9 cellular contexts compared by ENCODE assay signal in genomic region chr2:233424028-233424951, GRCh38.
DNase-seq lines count a peak whose midpoint lies in the region; ATAC-seq lines count a peak whose summit lies in the region.
"Had no signal": no experiment of that assay in that cellular context is flagged by ENCODE, and none has a peak within 500 bp of the region (broad histone marks: within the 10 kb centered on the region; RNA-seq: fewer than 3 reads in every experiment).

No MANE protein-coding gene starts in this region.

- intact Hi-C loops in right cardiac atrium (cut with DNase I), result no loop called here

- peaks cover 64% of the 10 kb centered on the region for H3K36me3 Mint-ChIP-seq in T-helper 2 cell treated with Interferon-gamma antibody and Interleukin-4, amounts not matched to agents 5 μg/mL and 100 μg/mL, for 36 hours (ENCODE audit: low read depth)
- H3K36me3 Mint-ChIP-seq in activated naive CD8-positive, alpha-beta T cell treated with anti-CD3 and anti-CD28 coated beads for 36 hours, result peaks cover 55% of the 10 kb centered on the region
- H3K36me3 Mint-ChIP-seq in stimulated activated naive B cell treated with anti-CD40 and anti-IgM and Interleukin-4, amounts not matched to agents 10 μg/mL and 1 μg/mL and 100 μg/mL, for 72 hours, result peaks cover 75 to 83% of the 10 kb centered on the region in 2 donors

- no peaks in the 10 kb centered on the region for H3K27me3 ChIP-seq in right cardiac atrium (ENCODE audit: control insufficient read depth, insufficient read depth)
- H3K27me3 ChIP-seq: dorsolateral prefrontal cortex had no signal

- H3K4me1 ChIP-seq in right cardiac atrium (ENCODE audit: control insufficient read depth, insufficient read depth, low read length), result peaks cover 16% of the 10 kb centered on the region

- ATAC-seq in right cardiac atrium (peak; percentile 73 to 81), GM19395 (IDR thresholded peaks at IDR 0.05; ENCODE audit: unreplicated experiment) (no peak), GM18867 (IDR thresholded peaks at IDR 0.05; ENCODE audit: unreplicated experiment) (no peak)
- ATAC-seq in stimulated activated naive B cell treated with anti-CD40 and anti-IgM and Interleukin-4, amounts not matched to agents 10 μg/mL and 1 μg/mL and 100 μg/mL, for 72 hours (replicated peaks), result no peak

- H3K4me3 Mint-ChIP-seq in T-helper 2 cell treated with Interferon-gamma antibody and Interleukin-4, amounts not matched to agents 5 μg/mL and 100 μg/mL, for 36 hours, result no peak overlapping the region
- H3K4me3 Mint-ChIP-seq in activated naive CD8-positive, alpha-beta T cell treated with anti-CD3 and anti-CD28 coated beads for 36 hours, result no peak overlapping the region
- no peak overlapping the region for H3K4me3 Mint-ChIP-seq in stimulated activated naive B cell treated with anti-CD40 and anti-IgM and Interleukin-4, amounts not matched to agents 10 μg/mL and 1 μg/mL and 100 μg/mL, for 72 hours

- H3K27me3 Mint-ChIP-seq in T-helper 2 cell treated with Interferon-gamma antibody and Interleukin-4, amounts not matched to agents 5 μg/mL and 100 μg/mL, for 36 hours (ENCODE audit: low read depth), result no peaks in the 10 kb centered on the region
- H3K27me3 Mint-ChIP-seq in activated naive CD8-positive, alpha-beta T cell treated with anti-CD3 and anti-CD28 coated beads for 36 hours, result no peaks in the 10 kb centered on the region
- no peaks in the 10 kb centered on the region for H3K27me3 Mint-ChIP-seq in stimulated activated naive B cell treated with anti-CD40 and anti-IgM and Interleukin-4, amounts not matched to agents 10 μg/mL and 1 μg/mL and 100 μg/mL, for 72 hours

- H3K9me3 ChIP-seq in right cardiac atrium (ENCODE audit: control insufficient read depth, low read length), result no peaks in the 10 kb centered on the region

- H3K27ac ChIP-seq in right cardiac atrium (ENCODE audit: low read length), result peak overlapping the region; percentile 25

- peaks cover 76% of the 10 kb centered on the region for H3K4me1 Mint-ChIP-seq in T-helper 2 cell treated with Interferon-gamma antibody and Interleukin-4, amounts not matched to agents 5 μg/mL and 100 μg/mL, for 36 hours (ENCODE audit: low read depth)
- peaks cover 94% of the 10 kb centered on the region for H3K4me1 Mint-ChIP-seq in activated naive CD8-positive, alpha-beta T cell treated with anti-CD3 and anti-CD28 coated beads for 36 hours
- peaks cover 68 to 98% of the 10 kb centered on the region in 2 donors for H3K4me1 Mint-ChIP-seq in stimulated activated naive B cell treated with anti-CD40 and anti-IgM and Interleukin-4, amounts not matched to agents 10 μg/mL and 1 μg/mL and 100 μg/mL, for 72 hours

- no peak overlapping the region for H3K4me3 ChIP-seq in right cardiac atrium (ENCODE audit: low read length)
- H3K4me3 ChIP-seq: dorsolateral prefrontal cortex had no signal

- no peak for DNase-seq in T-helper 2 cell treated with Interferon-gamma antibody and Interleukin-4, amounts not matched to agents 5 μg/mL and 100 μg/mL, for 36 hours (ENCODE audit: low spot score)
- DNase-seq in T-helper 2 cell (no peak), right cardiac atrium (peak; percentile 53 to 79 (median 77)), SKM-1 treated with dmso at 0.1 percent for 144 hours (lab: John Stamatoyannopoulos, UW; ENCODE audit: unreplicated experiment) (no peak)
- DNase-seq in activated naive CD8-positive, alpha-beta T cell treated with anti-CD3 and anti-CD28 coated beads for 36 hours, result no peak
- DNase-seq in stimulated activated naive B cell treated with anti-CD40 and anti-IgM and Interleukin-4, amounts not matched to agents 10 μg/mL and 1 μg/mL and 100 μg/mL, for 72 hours, result no peak

- peak overlapping the region; percentile 35 for H3K27ac Mint-ChIP-seq in T-helper 2 cell treated with Interferon-gamma antibody and Interleukin-4, amounts not matched to agents 5 μg/mL and 100 μg/mL, for 36 hours
- peak overlapping the region; percentile 58 for H3K27ac Mint-ChIP-seq in activated naive CD8-positive, alpha-beta T cell treated with anti-CD3 and anti-CD28 coated beads for 36 hours
- H3K27ac Mint-ChIP-seq in stimulated activated naive B cell treated with anti-CD40 and anti-IgM and Interleukin-4, amounts not matched to agents 10 μg/mL and 1 μg/mL and 100 μg/mL, for 72 hours, result peak overlapping the region; percentile 92

- 75% methylated on average over 22 of the region's 22 CpGs for WGBS in right cardiac atrium

- H3K9me3 Mint-ChIP-seq in T-helper 2 cell treated with Interferon-gamma antibody and Interleukin-4, amounts not matched to agents 5 μg/mL and 100 μg/mL, for 36 hours, result peaks cover 16% of the 10 kb centered on the region
- peaks cover 12% of the 10 kb centered on the region for H3K9me3 Mint-ChIP-seq in activated naive CD8-positive, alpha-beta T cell treated with anti-CD3 and anti-CD28 coated beads for 36 hours
- peaks cover 7 to 12% of the 10 kb centered on the region in 2 donors for H3K9me3 Mint-ChIP-seq in stimulated activated naive B cell treated with anti-CD40 and anti-IgM and Interleukin-4, amounts not matched to agents 10 μg/mL and 1 μg/mL and 100 μg/mL, for 72 hours

Comparison
In these comparisons a context has a peak if more than half of its experiments do, and no peak if none do; other contexts are left out.
1. DNase-seq: peak in right cardiac atrium (3 of 3); none in T-helper 2 cell treated with Interferon-gamma antibody and Interleukin-4, amounts not matched to agents 5 μg/mL and 100 μg/mL, for 36 hours (single experiment), T-helper 2 cell (0 of 5), activated naive CD8-positive, alpha-beta T cell treated with anti-CD3 and anti-CD28 coated beads for 36 hours (single experiment), stimulated activated naive B cell treated with anti-CD40 and anti-IgM and Interleukin-4, amounts not matched to agents 10 μg/mL and 1 μg/mL and 100 μg/mL, for 72 hours (single experiment) and SKM-1 treated with dmso at 0.1 percent for 144 hours (single experiment).
2. H3K27ac Mint-ChIP-seq: peak in every context shown above with its lines; median percentile 92 in stimulated activated naive B cell treated with anti-CD40 and anti-IgM and Interleukin-4, amounts not matched to agents 10 μg/mL and 1 μg/mL and 100 μg/mL, for 72 hours; 58 in activated naive CD8-positive, alpha-beta T cell treated with anti-CD3 and anti-CD28 coated beads for 36 hours; 35 in T-helper 2 cell treated with Interferon-gamma antibody and Interleukin-4, amounts not matched to agents 5 μg/mL and 100 μg/mL, for 36 hours.
3. ATAC-seq: peak in right cardiac atrium (2 of 2); none in stimulated activated naive B cell treated with anti-CD40 and anti-IgM and Interleukin-4, amounts not matched to agents 10 μg/mL and 1 μg/mL and 100 μg/mL, for 72 hours (0 of 2), GM19395 (single experiment) and GM18867 (single experiment).